1 cellular context compared by ENCODE assay signal in genomic region chr14:54348001-54348611, GRCh38.
TF ChIP-seq lines count a peak whose summit lies in the region.

No MANE protein-coding gene starts in this region.

TF ChIP-seq in HEK293, 187 proteins besides CTCF, POLR2A, EP300 and RAD21 (continued from another document):
- TF ChIP-seq PRDM2 (tag by site-specific recombination; IDR thresholded peaks at IDR 0.05; ENCODE audit: borderline replicate concordance) (no peak), RBAK (tag by site-specific recombination; IDR thresholded peaks at IDR 0.05) (no peak), ZNF148 (tag by site-specific recombination; IDR thresholded peaks at IDR 0.05; ENCODE audit: borderline replicate concordance) (no peak), ZNF354C (tag by site-specific recombination; IDR thresholded peaks at IDR 0.05; ENCODE audit: borderline replicate concordance, low read depth) (no peak), REPIN1 (tag by site-specific recombination; IDR thresholded peaks at IDR 0.05; ENCODE audit: low read depth) (no peak)
